ENCODE assay signal across 21 cellular contexts in genomic region chr18:47915229-47915628, GRCh38. TPM values are rescaled to one million over a fixed set of nuclear protein-coding genes. Genes with fewer than 3 reads are reported as not detected.
DNase-seq lines count a peak whose midpoint lies in the region; ATAC-seq and TF ChIP-seq lines count a peak whose summit lies in the region.
"Had no signal": no experiment of that assay in that cellular context is flagged by ENCODE, and none has a peak within 500 bp of the region (broad histone marks: within the 10 kb centered on the region; RNA-seq: fewer than 3 reads in every experiment).

No MANE protein-coding gene starts in this region.

- H3K27ac Mint-ChIP-seq in activated naive CD8-positive, alpha-beta T cell: peak overlapping the region; percentile 85
- H3K27ac Mint-ChIP-seq in activated naive CD8-positive, alpha-beta T cell treated with anti-CD3 and anti-CD28 coated beads for 36 hours: no peak overlapping the region

- peaks cover 14% of the 10 kb centered on the region for H3K36me3 Mint-ChIP-seq in activated naive CD8-positive, alpha-beta T cell
- peaks cover 42% of the 10 kb centered on the region for H3K36me3 Mint-ChIP-seq in activated naive CD8-positive, alpha-beta T cell treated with anti-CD3 and anti-CD28 coated beads for 36 hours

- H3F3A ChIP-seq in PC-3 (ENCODE audit: low read length, unreplicated experiment) (no peaks in the 10 kb centered on the region), smooth muscle cell (ENCODE audit: low read depth) (no peaks in the 10 kb centered on the region)

- H3K36me3 ChIP-seq in PC-3 (ENCODE audit: low read depth, low read length): no peaks in the 10 kb centered on the region
- no peaks in the 10 kb centered on the region for H3K36me3 ChIP-seq in smooth muscle cell (ENCODE audit: low read depth)
- H3K36me3 ChIP-seq in left lung: peaks cover 0 to 5% of the 10 kb centered on the region in 2 donors
- H3K36me3 ChIP-seq: thoracic aorta had no signal

- CTCF ChIA-PET in PC-3 (lab: Charles Lee): no interaction called here

- no peaks in the 10 kb centered on the region for H3K9me3 ChIP-seq in PC-3 (ENCODE audit: low read length)
- H3K9me3 ChIP-seq in smooth muscle cell (replicated peaks; ENCODE audit: low read depth): no peaks in the 10 kb centered on the region
- no peaks in the 10 kb centered on the region for H3K9me3 ChIP-seq in left lung
- H3K9me3 ChIP-seq: thoracic aorta had no signal

- peak overlapping the region; percentile 60 for H3K9ac ChIP-seq in PC-3 (ENCODE audit: low read length)
- H3K9ac ChIP-seq in smooth muscle cell (ENCODE audit: low read depth): no peak overlapping the region

- H3K27ac ChIP-seq in PC-3 (ENCODE audit: low read length) (peak overlapping the region; percentile 78), epithelial cell of prostate (peak overlapping the region; percentile 6), smooth muscle cell (ENCODE audit: low read depth) (peak overlapping the region; percentile 54), left lung (no peak overlapping the region)
- H3K27ac ChIP-seq: thoracic aorta had no signal

- POLR2A ChIA-PET in PC-3 (lab: Charles Lee; ENCODE audit: unreplicated experiment): interaction anchor here (0.5 kb wide), 1 partner anchor 16 kb away, joined by 5 read pairs; no protein-coding TSS in a partner anchor

- H2AFZ ChIP-seq in PC-3 (ENCODE audit: low read length): no peak overlapping the region
- no peak overlapping the region for H2AFZ ChIP-seq in smooth muscle cell (ENCODE audit: low read depth)

- no peaks in the 10 kb centered on the region for H3K27me3 ChIP-seq in PC-3 (ENCODE audit: low read length)
- H3K27me3 ChIP-seq in smooth muscle cell (ENCODE audit: low read depth): no peaks in the 10 kb centered on the region
- H3K27me3 ChIP-seq in left lung: no peaks in the 10 kb centered on the region

- no peaks in the 10 kb centered on the region for H3K9me2 ChIP-seq in PC-3 (replicated peaks; ENCODE audit: low read length)

- TF ChIP-seq CTCF in PC-3 (conservative IDR thresholded peaks at IDR 0.05; ENCODE audit: low read depth, low read length) (no peak), smooth muscle cell (IDR thresholded peaks at IDR 0.05; ENCODE audit: borderline replicate concordance, insufficient read depth, poor library complexity, severe bottlenecking) (no peak), left lung (IDR thresholded peaks at IDR 0.05) (no peak)

- no peaks in the 10 kb centered on the region for H3K27me3 Mint-ChIP-seq in activated naive CD8-positive, alpha-beta T cell
- no peaks in the 10 kb centered on the region for H3K27me3 Mint-ChIP-seq in activated naive CD8-positive, alpha-beta T cell treated with anti-CD3 and anti-CD28 coated beads for 36 hours

- H3K4me1 Mint-ChIP-seq in activated naive CD8-positive, alpha-beta T cell (ENCODE audit: low read depth): peaks cover 94% of the 10 kb centered on the region
- peaks cover 82% of the 10 kb centered on the region for H3K4me1 Mint-ChIP-seq in activated naive CD8-positive, alpha-beta T cell treated with anti-CD3 and anti-CD28 coated beads for 36 hours

- H3K4me3 ChIP-seq in PC-3 (ENCODE audit: low read length): no peak overlapping the region
- no peak overlapping the region for H3K4me3 ChIP-seq in smooth muscle cell
- H3K4me3 ChIP-seq in left lung: no peak overlapping the region
- H3K4me3 ChIP-seq: thoracic aorta had no signal

- intact Hi-C loops in PC-3 (cut with micrococcal nuclease) (loop anchor here (5.0 kb wide), 1 partner anchor 33 kb away; no protein-coding TSS in a partner anchor), left lung (cut with DNase I) (no loop called here)

- DNase-seq in activated naive CD8-positive, alpha-beta T cell treated with anti-CD3 and anti-CD28 coated beads for 36 hours: no peak
- DNase-seq in PC-3 (peak; percentile 26), epithelial cell of prostate (ENCODE audit: low read depth, low spot score) (no peak), smooth muscle cell (lab: John Stamatoyannopoulos, UW; ENCODE audit: unreplicated experiment) (no peak), left lung (no peak), 8988T (no peak)
- DNase-seq: activated CD4-positive, alpha-beta T cell treated with anti-CD3 and anti-CD28 coated beads, Interleukin-2, amount 50 U/mL, for 4 hours; central memory CD4-positive, alpha-beta T cell; COR-L47; effector CD4-positive, alpha-beta T cell; glutamatergic neuron; GOT3; Kasumi-1; left ventricle myocardium superior; NCI-H1105; NCI-H2107; NCI-H510A treated with DMSO at 0.1 percent for 48 hours; occipital lobe had no signal

- H3K4me2 ChIP-seq in PC-3 (ENCODE audit: low read length) (peak overlapping the region; percentile 37; the same call in 1 of the 2 replicates), smooth muscle cell (no peak overlapping the region)

- ATAC-seq in PC-3 (peak; percentile 66), left lung (no peak), GM21529 (IDR thresholded peaks at IDR 0.05; ENCODE audit: unreplicated experiment) (no peak)
- ATAC-seq: left ventricle myocardium superior had no signal

- H3K4me1 ChIP-seq in PC-3 (ENCODE audit: insufficient read depth, low read length): peaks cover 21% of the 10 kb centered on the region
- peaks cover 66% of the 10 kb centered on the region for H3K4me1 ChIP-seq in smooth muscle cell (ENCODE audit: low read depth)
- peaks cover 0 to 46% of the 10 kb centered on the region in 2 donors for H3K4me1 ChIP-seq in left lung

- peak overlapping the region; percentile 8 for H3K4me3 Mint-ChIP-seq in activated naive CD8-positive, alpha-beta T cell
- H3K4me3 Mint-ChIP-seq in activated naive CD8-positive, alpha-beta T cell treated with anti-CD3 and anti-CD28 coated beads for 36 hours: no peak overlapping the region

- H4K20me1 ChIP-seq in PC-3 (ENCODE audit: low read length) (no peaks in the 10 kb centered on the region), smooth muscle cell (ENCODE audit: low read depth) (peaks cover 100% of the 10 kb centered on the region)

- peaks cover 83% of the 10 kb centered on the region for H3K79me2 ChIP-seq in PC-3 (ENCODE audit: low read length)
- H3K79me2 ChIP-seq in smooth muscle cell (ENCODE audit: low read depth): peaks cover 99% of the 10 kb centered on the region

- no peaks in the 10 kb centered on the region for H3K9me3 Mint-ChIP-seq in activated naive CD8-positive, alpha-beta T cell (ENCODE audit: low read depth)
- no peaks in the 10 kb centered on the region for H3K9me3 Mint-ChIP-seq in activated naive CD8-positive, alpha-beta T cell treated with anti-CD3 and anti-CD28 coated beads for 36 hours

- BruUV-seq in PC-3 (replicated peaks; lab: Mats Ljungman, UMichigan): no TSS peak

RNA-seq across cellular contexts. Expression of gene SMAD2, which starts 15.2 kb away (rescaled TPM):
- total RNA-seq in activated naive CD8-positive, alpha-beta T cell treated with anti-CD3 and anti-CD28 coated beads for 36 hours: 100 to 1,000 TPM; 101 to 105 TPM
- total RNA-seq in PC-3 (2014; rRNA removed) (25.5 and 30.3 TPM in 2 replicates), smooth muscle cell (120 and 125 TPM in 2 replicates), left lung (100 to 1,000 TPM; 131 to 143 TPM)
- 59.7 and 63.8 TPM in 2 replicates for polyA plus RNA-seq in smooth muscle cell

Comparison
In these comparisons a context has a peak if more than half of its experiments do, and no peak if none do; other contexts are left out.
1. H3K27ac ChIP-seq: peak in PC-3 (single experiment), epithelial cell of prostate (single experiment) and smooth muscle cell (single experiment); none in left lung (0 of 2).